In the genomic region with DNA sequence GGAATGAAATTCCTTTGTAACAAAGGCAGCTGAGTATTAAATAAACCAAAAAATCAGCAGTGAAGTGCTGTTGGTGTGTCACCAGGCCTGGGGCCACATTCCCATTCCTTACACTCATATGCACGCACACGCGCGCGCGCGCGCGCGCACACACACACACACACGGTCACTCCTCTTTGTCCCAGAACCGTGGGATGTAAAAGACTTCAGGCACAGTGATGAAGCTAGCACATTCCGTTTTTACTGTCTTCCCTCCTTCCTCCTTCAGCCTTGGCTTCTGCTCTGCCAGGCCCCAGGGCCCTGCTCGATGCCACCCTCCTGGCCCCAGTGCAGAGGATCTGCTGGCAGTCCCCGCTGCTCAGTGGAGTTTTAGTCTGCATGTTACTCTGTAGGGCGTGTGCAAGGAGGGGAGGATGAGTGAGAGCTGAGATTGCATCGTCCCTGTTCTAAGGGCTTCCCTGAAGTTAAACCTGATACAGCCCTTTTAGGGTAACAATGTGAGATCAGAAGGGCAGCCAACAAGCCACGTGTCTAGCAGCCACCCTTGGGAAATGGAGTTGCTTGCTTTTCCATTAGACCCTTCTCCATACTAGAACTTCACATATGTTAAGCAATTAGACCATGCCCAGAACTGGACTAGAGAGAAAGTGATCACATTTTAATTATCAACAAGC, we compare ENCODE assay signal across 1 cellular context.
TF ChIP-seq lines count a peak whose summit lies in the region.

No MANE protein-coding gene starts in this region.

TF ChIP-seq in IMR-90, 13 proteins besides CTCF, POLR2A, EP300 and RAD21:
- TF ChIP-seq RCOR1 (IDR thresholded peaks at IDR 0.05; ENCODE audit: insufficient replicate concordance, low read length) (no peak), CEBPB (IDR thresholded peaks at IDR 0.05; ENCODE audit: low read depth, low read length) (no peak)
